In genomic region chr15:92074161-92074560, GRCh38 we compare ENCODE assay signal across 24 cellular contexts.
A peak's percentile ranks its signal among the peaks of the same experiment; 100 is the strongest.
DNase-seq lines count a peak whose midpoint lies in the region; ATAC-seq and TF ChIP-seq lines count a peak whose summit lies in the region.
"Had no signal": no experiment of that assay in that cellular context is flagged by ENCODE, and none has a peak within 500 bp of the region (broad histone marks: within the 10 kb centered on the region; RNA-seq: fewer than 3 reads in every experiment).

No MANE protein-coding gene starts in this region.

- POLR2A ChIA-PET in SK-N-SH (lab: Yijun Ruan, JAX), result no interaction called here

- no peak overlapping the region for H3K4me3 ChIP-seq in SK-N-SH (ENCODE audit: low read depth in 2 of 2, low read length in 1 of 2)
- H3K4me3 ChIP-seq: ascending aorta, dorsolateral prefrontal cortex, Peyer's patch, SJCRH30, skin epidermis, transverse colon had no signal

- no peak overlapping the region for H3K4me3 Mint-ChIP-seq in dendritic cell treated with granulocyte-macrophage colony-stimulating factor and Interleukin-4, amounts not matched to agents 40 ng/mL and 50 ng/mL, for 4 days
- peak overlapping the region; percentile 17 for H3K4me3 Mint-ChIP-seq in natural killer cell treated with Interleukin-12 subunit alpha and Interleukin-12 subunit beta and Interleukin-15 and Interleukin-18, amount 100 ng/mL, for 72 hours
- H3K4me3 Mint-ChIP-seq: H9; naive B cell; T-helper 1 cell treated with Interleukin-12 subunit alpha and Interleukin-12 subunit beta and Interleukin-4 antibody, amounts not matched to agents 30 μg/mL and 1 μg/mL, for 36 hours had no signal

- H3K9me2 ChIP-seq in SK-N-SH, result no peaks in the 10 kb centered on the region

- 0 out of 2 replicates have a peak overlapping the region, but pooled peaks have one; percentile 6 for H3K4me2 ChIP-seq in SK-N-SH

- H3K36me3 Mint-ChIP-seq in dendritic cell treated with granulocyte-macrophage colony-stimulating factor and Interleukin-4, amounts not matched to agents 40 ng/mL and 50 ng/mL, for 4 days (ENCODE audit: low read depth), result peaks cover 26% of the 10 kb centered on the region
- H3K36me3 Mint-ChIP-seq in natural killer cell treated with Interleukin-12 subunit alpha and Interleukin-12 subunit beta and Interleukin-15 and Interleukin-18, amount 100 ng/mL, for 72 hours, result no peaks in the 10 kb centered on the region
- H3K36me3 Mint-ChIP-seq: activated naive CD4-positive, alpha-beta T cell treated with anti-CD3 and anti-CD28 coated beads, Interleukin-2, amount 50 U/mL, for 72 hours; naive B cell had no signal

- TF ChIP-seq RAD21 in SK-N-SH (IDR thresholded peaks at IDR 0.05; ENCODE audit: low read length), result no peak

- H3K27ac ChIP-seq in SK-N-SH (ENCODE audit: low read depth in 2 of 2, low read length in 1 of 2), result no peak overlapping the region
- H3K27ac ChIP-seq: ascending aorta, Peyer's patch, SJCRH30, transverse colon, VCaP had no signal

- no peak overlapping the region for H2AFZ ChIP-seq in SK-N-SH (ENCODE audit: low read depth)

- peaks cover 100% of the 10 kb centered on the region for H3K4me1 Mint-ChIP-seq in dendritic cell treated with granulocyte-macrophage colony-stimulating factor and Interleukin-4, amounts not matched to agents 40 ng/mL and 50 ng/mL, for 4 days (ENCODE audit: low read depth)
- peaks cover 55 to 58% of the 10 kb centered on the region in 2 donors for H3K4me1 Mint-ChIP-seq in natural killer cell treated with Interleukin-12 subunit alpha and Interleukin-12 subunit beta and Interleukin-15 and Interleukin-18, amount 100 ng/mL, for 72 hours (ENCODE audit: low read depth in 2 of 2)

- H3F3A ChIP-seq in SK-N-SH (replicated peaks; ENCODE audit: insufficient read depth), result peaks cover 6% of the 10 kb centered on the region

- peaks cover 7% of the 10 kb centered on the region for H3K9me3 Mint-ChIP-seq in dendritic cell treated with granulocyte-macrophage colony-stimulating factor and Interleukin-4, amounts not matched to agents 40 ng/mL and 50 ng/mL, for 4 days
- no peaks in the 10 kb centered on the region for H3K9me3 Mint-ChIP-seq in natural killer cell treated with Interleukin-12 subunit alpha and Interleukin-12 subunit beta and Interleukin-15 and Interleukin-18, amount 100 ng/mL, for 72 hours
- H3K9me3 Mint-ChIP-seq: activated naive CD4-positive, alpha-beta T cell treated with anti-CD3 and anti-CD28 coated beads, Interleukin-2, amount 50 U/mL, for 72 hours; activated T-helper 2 cell treated with anti-CD3 and anti-CD28 coated beads, Interferon-gamma antibody, Interleukin-2, Interleukin-4, amounts not matched to agents 10 μg/mL and 5 μg/mL and 100 μg/mL, durations not matched to agents 14 hours and 24 hours and 36 hours; H9; naive B cell; T-helper 1 cell treated with Interleukin-12 subunit alpha and Interleukin-12 subunit beta and Interleukin-4 antibody, amounts not matched to agents 30 μg/mL and 1 μg/mL, for 36 hours had no signal

- H4K20me1 ChIP-seq in SK-N-SH (ENCODE audit: insufficient read depth), result no peaks in the 10 kb centered on the region

- H3K9ac ChIP-seq in SK-N-SH, result no peak overlapping the region

- peaks cover 8 to 27% of the 10 kb centered on the region in 2 experiments; a peak in 3 of 4 replicates for H3K4me1 ChIP-seq in SK-N-SH (ENCODE audit: control insufficient read depth in 1 of 2, insufficient read depth in 2 of 2, low read depth in 1 of 2, low read length in 1 of 2)
- H3K4me1 ChIP-seq: SJCRH30 had no signal

- intact Hi-C loops in dendritic cell treated with granulocyte-macrophage colony-stimulating factor and Interleukin-4, amounts not matched to agents 40 ng/mL and 50 ng/mL, for 4 days (cut with micrococcal nuclease), result loop anchor here (10.0 kb wide), 3 partner anchors 99 to 369 kb away; no protein-coding TSS in a partner anchor

- no peaks in the 10 kb centered on the region for H3K9me3 ChIP-seq in SK-N-SH
- H3K9me3 ChIP-seq: ascending aorta, Peyer's patch, SJCRH30, transverse colon had no signal

- H3K79me2 ChIP-seq in SK-N-SH (ENCODE audit: insufficient read depth), result peaks cover 5% of the 10 kb centered on the region; the same call in 1 of the 2 replicates

- ATAC-seq in SK-N-SH treated with all-trans-retinoic acid at 6 μM for 48 hours (no peak), GM19452 (IDR thresholded peaks at IDR 0.05; ENCODE audit: unreplicated experiment) (no peak), GM18505 (IDR thresholded peaks at IDR 0.05; ENCODE audit: unreplicated experiment) (no peak), left lobe of liver (no peak)
- ATAC-seq in natural killer cell treated with Interleukin-12 subunit alpha and Interleukin-12 subunit beta and Interleukin-15 and Interleukin-18, amount 100 ng/mL, for 72 hours, result no peak

- no peaks in the 10 kb centered on the region for H3K27me3 Mint-ChIP-seq in dendritic cell treated with granulocyte-macrophage colony-stimulating factor and Interleukin-4, amounts not matched to agents 40 ng/mL and 50 ng/mL, for 4 days
- no peaks in the 10 kb centered on the region for H3K27me3 Mint-ChIP-seq in natural killer cell treated with Interleukin-12 subunit alpha and Interleukin-12 subunit beta and Interleukin-15 and Interleukin-18, amount 100 ng/mL, for 72 hours

- TF ChIP-seq POLR2A in GM18505 (IDR thresholded peaks at IDR 0.05; ENCODE audit: borderline replicate concordance, extremely low read depth, insufficient read depth, insufficient read length), result no peak

- no peaks in the 10 kb centered on the region for H3K36me3 ChIP-seq in SK-N-SH (replicated peaks in 1 of 2; ENCODE audit: control insufficient read depth in 1 of 2, insufficient read depth in 2 of 2, low read length in 1 of 2)
- H3K36me3 ChIP-seq: ascending aorta, Peyer's patch, SJCRH30, transverse colon had no signal

- TF ChIP-seq EP300 in SK-N-SH (IDR thresholded peaks at IDR 0.05; ENCODE audit: borderline replicate concordance in 1 of 2, low read depth in 1 of 2, low read length in 1 of 2), result no peak

- DNase-seq in SK-N-SH (no peak), NCI-H146 treated with DMSO at 0.1 percent for 48 hours (lab: John Stamatoyannopoulos, UW; ENCODE audit: unreplicated experiment) (peak; percentile 23), left lobe of liver (ENCODE audit: low spot score) (no peak)
- no peak for DNase-seq in natural killer cell treated with Interleukin-12 subunit alpha and Interleukin-12 subunit beta and Interleukin-15 and Interleukin-18, amount 100 ng/mL, for 72 hours (ENCODE audit: low spot score)
- DNase-seq: AML-193; central memory CD4-positive, alpha-beta T cell; dorsolateral prefrontal cortex; H9; head of caudate nucleus; naive B cell; NCI-H1092 treated with DMSO at 0.1 percent for 48 hours; SJCRH30; transverse colon had no signal

- no peak for TF ChIP-seq CTCF in SK-N-SH (IDR thresholded peaks at IDR 0.05)

- no peaks in the 10 kb centered on the region for H3K27me3 ChIP-seq in SK-N-SH (ENCODE audit: insufficient read depth)
- H3K27me3 ChIP-seq: ascending aorta, dorsolateral prefrontal cortex, Peyer's patch, SJCRH30, transverse colon had no signal

- peak overlapping the region; percentile 71 for H3K27ac Mint-ChIP-seq in dendritic cell treated with granulocyte-macrophage colony-stimulating factor and Interleukin-4, amounts not matched to agents 40 ng/mL and 50 ng/mL, for 4 days
- peak overlapping the region in 1 of 2 donors; percentile 80 for H3K27ac Mint-ChIP-seq in natural killer cell treated with Interleukin-12 subunit alpha and Interleukin-12 subunit beta and Interleukin-15 and Interleukin-18, amount 100 ng/mL, for 72 hours
- H3K27ac Mint-ChIP-seq: activated T-helper 2 cell treated with anti-CD3 and anti-CD28 coated beads, Interferon-gamma antibody, Interleukin-2, Interleukin-4, amounts not matched to agents 10 μg/mL and 5 μg/mL and 100 μg/mL, durations not matched to agents 14 hours and 24 hours and 36 hours; T-helper 1 cell treated with Interleukin-12 subunit alpha and Interleukin-12 subunit beta and Interleukin-4 antibody, amounts not matched to agents 30 μg/mL and 1 μg/mL, for 36 hours had no signal

- CTCF ChIA-PET in SK-N-SH (lab: Yijun Ruan, JAX), result interaction anchor here (6.4 kb wide), 1 partner anchor 222 kb away, joined by 112 read pairs; the partner anchor contains the start of gene SLCO3A1

- WGBS in SK-N-SH (ENCODE audit: low lambda C conversion rate), result 89% methylated on average over 3 of the region's 3 CpGs

TF ChIP-seq in SK-N-SH, 30 proteins besides CTCF, POLR2A, EP300 and RAD21 (continues in another document):
- TF ChIP-seq IRF3 (IDR thresholded peaks at IDR 0.05; ENCODE audit: low read depth, low read length), result no peak

TF ChIP-seq in SK-N-SH treated with all-trans-retinoic acid at 6 μM for 48 hours, 23 proteins besides CTCF, POLR2A, EP300 and RAD21 (continues in another document):
- TF ChIP-seq ZNF70 (CRISPR knock-in tag; IDR thresholded peaks at IDR 0.05) (no peak), CSRNP3 (CRISPR knock-in tag; IDR thresholded peaks at IDR 0.05) (no peak), GLIS3 (CRISPR knock-in tag; IDR thresholded peaks at IDR 0.05) (no peak), CSDC2 (CRISPR knock-in tag; IDR thresholded peaks at IDR 0.05) (no peak), TOX (CRISPR knock-in tag; IDR thresholded peaks at IDR 0.05; ENCODE audit: borderline replicate concordance) (no peak), CREB5 (CRISPR knock-in tag; IDR thresholded peaks at IDR 0.05; ENCODE audit: low read depth) (no peak), OSR1 (CRISPR knock-in tag; IDR thresholded peaks at IDR 0.05) (no peak), ARNTL (CRISPR knock-in tag; IDR thresholded peaks at IDR 0.05; ENCODE audit: borderline replicate concordance, low read depth) (no peak)
